In genomic region chr5:111135406-111135805, GRCh38 we compare ENCODE assay signal across 2 cellular contexts.
TF ChIP-seq lines count a peak whose summit lies in the region.

No MANE protein-coding gene starts in this region.

TF ChIP-seq in liver, 16 proteins besides CTCF, POLR2A, EP300 and RAD21:
- TF ChIP-seq RXRA (IDR thresholded peaks at IDR 0.05) (peak in 1 of 2 donors; percentile 45), HNF4A (conservative IDR thresholded peaks at IDR 0.05) (peak; percentile 81), GABPA (IDR thresholded peaks at IDR 0.05 in 1 of 2, conservative IDR thresholded peaks at IDR 0.05 in 1 of 2) (no peak), YY1 (IDR thresholded peaks at IDR 0.05) (no peak)

TF ChIP-seq in HepG2, 621 proteins besides CTCF, POLR2A, EP300 and RAD21 (continued from another document):
- TF ChIP-seq XRCC5 (optimal IDR thresholded peaks at IDR 0.05; ENCODE audit: low read length) (no peak), BCLAF1 (IDR thresholded peaks at IDR 0.05) (no peak), ZNF138 (CRISPR knock-in tag; IDR thresholded peaks at IDR 0.05; ENCODE audit: low read depth) (no peak), ZNF333 (CRISPR knock-in tag; IDR thresholded peaks at IDR 0.05; ENCODE audit: borderline replicate concordance) (no peak)
